8 cellular contexts compared by ENCODE assay signal in the genomic region with DNA sequence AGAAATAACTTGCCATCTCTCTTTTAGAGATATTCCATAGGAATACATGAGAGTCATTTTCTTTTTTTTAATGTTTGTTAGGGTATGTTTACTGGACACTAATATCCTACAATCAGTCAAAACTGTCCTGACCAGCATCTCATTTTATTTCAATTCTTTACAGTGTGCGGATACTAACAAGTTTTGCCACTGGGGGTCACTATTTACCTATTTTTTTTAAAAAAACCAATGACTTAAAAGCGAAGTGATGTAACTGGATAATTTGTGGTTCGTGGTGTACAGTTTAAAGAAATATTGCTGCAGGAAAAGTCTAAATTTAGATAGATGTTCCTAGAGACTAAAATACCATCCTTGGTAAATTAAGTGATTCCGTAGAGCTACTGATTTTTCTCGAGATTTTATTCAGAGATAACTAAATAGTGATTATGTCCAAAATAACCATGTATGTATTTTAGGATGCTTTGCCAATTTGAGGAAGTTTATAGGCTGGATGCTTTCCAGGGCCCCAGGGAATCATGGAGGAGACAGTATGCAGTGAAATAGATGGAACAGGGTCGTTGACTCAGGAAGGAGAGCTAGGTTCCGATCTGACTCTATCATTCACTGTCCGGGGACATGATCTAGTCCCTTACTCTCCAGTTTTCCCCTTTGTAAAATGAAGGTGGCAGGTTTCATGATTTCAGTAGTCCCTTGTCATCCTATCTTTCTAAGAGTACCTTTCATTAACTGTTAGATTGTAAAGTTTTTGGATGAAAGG. TPM values are rescaled to one million over a fixed set of nuclear protein-coding genes. Genes with fewer than 3 reads are reported as not detected.
DNase-seq lines count a peak whose midpoint lies in the region; ATAC-seq and TF ChIP-seq lines count a peak whose summit lies in the region.

No MANE protein-coding gene starts in this region.

- no peaks in the 10 kb centered on the region for H3K27me3 ChIP-seq in smooth muscle cell (ENCODE audit: low read depth)

- peak; percentile 13 for DNase-seq in activated CD4-positive, alpha-beta T cell treated with anti-CD3 and anti-CD28 coated beads, Interleukin-2, amount 10 ng/mL, durations not matched to agents 7 days and 5 days
- DNase-seq in activated CD4-positive, alpha-beta T cell treated with anti-CD3 and anti-CD28 coated beads, Interleukin-2, amount 50 U/mL, for 4 hours = no peak
- DNase-seq in NCI-H1092 (lab: John Stamatoyannopoulos, UW) = peak; percentile 12
- DNase-seq in Right ventricle myocardium superior = no peak
- DNase-seq in smooth muscle cell (lab: John Stamatoyannopoulos, UW; ENCODE audit: unreplicated experiment) = no peak
- DNase-seq in effector CD4-positive, alpha-beta T cell = no peak

- H3K27ac ChIP-seq in HEK293 (ENCODE audit: extremely low read depth, low read depth, low read length) (no peak overlapping the region), VCaP (no peak overlapping the region), smooth muscle cell (ENCODE audit: low read depth) (no peak overlapping the region)

- intact Hi-C loops in Right ventricle myocardium superior (cut with DNase I) = no loop called here

- H3F3A ChIP-seq in smooth muscle cell (ENCODE audit: low read depth) = no peaks in the 10 kb centered on the region

- H3K4me3 ChIP-seq in HEK293 (ENCODE audit: low read depth, low read length) = no peak overlapping the region
- H3K4me3 ChIP-seq in smooth muscle cell = no peak overlapping the region

- H3K9me3 ChIP-seq in HEK293 (ENCODE audit: control insufficient read depth, insufficient read depth, low read depth, low read length) (no peaks in the 10 kb centered on the region), smooth muscle cell (replicated peaks; ENCODE audit: low read depth) (no peaks in the 10 kb centered on the region)

- H3K27ac Mint-ChIP-seq in activated CD4-positive, alpha-beta T cell treated with anti-CD3 and anti-CD28 coated beads, Interleukin-2, amount 10 ng/mL, durations not matched to agents 7 days and 5 days = no peak overlapping the region

- H3K36me3 ChIP-seq in HEK293 (ENCODE audit: control insufficient read depth in 2 of 2, insufficient read depth in 1 of 2, low read length in 2 of 2) (no peaks in the 10 kb centered on the region), smooth muscle cell (ENCODE audit: low read depth) (no peaks in the 10 kb centered on the region)

- no peak overlapping the region for H3K9ac ChIP-seq in smooth muscle cell (ENCODE audit: low read depth)

- POLR2A ChIA-PET in activated CD4-positive, alpha-beta T cell treated with anti-CD3 and anti-CD28 coated beads, Interleukin-2, amount 10 ng/mL, durations not matched to agents 7 days and 5 days (lab: Charles Lee) = no interaction called here
- POLR2A ChIA-PET in HEK293 (lab: Yijun Ruan, JAX) = no interaction called here

- peaks cover 1% of the 10 kb centered on the region for H3K4me1 Mint-ChIP-seq in activated CD4-positive, alpha-beta T cell treated with anti-CD3 and anti-CD28 coated beads, Interleukin-2, amount 10 ng/mL, durations not matched to agents 7 days and 5 days

- peaks cover 13% of the 10 kb centered on the region for H3K27me3 Mint-ChIP-seq in activated CD4-positive, alpha-beta T cell treated with anti-CD3 and anti-CD28 coated beads, Interleukin-2, amount 10 ng/mL, durations not matched to agents 7 days and 5 days

- no peak overlapping the region for H3K4me2 ChIP-seq in smooth muscle cell

- H3K4me1 ChIP-seq in HEK293 (ENCODE audit: control insufficient read depth, insufficient read depth, low read length) (no peaks in the 10 kb centered on the region), smooth muscle cell (ENCODE audit: low read depth) (no peaks in the 10 kb centered on the region)

- H3K79me2 ChIP-seq in smooth muscle cell (ENCODE audit: low read depth) = no peaks in the 10 kb centered on the region

- TF ChIP-seq CTCF in HEK293 (tag by site-specific recombination; IDR thresholded peaks at IDR 0.05) (no peak), VCaP (conservative IDR thresholded peaks at IDR 0.05) (peak; percentile 79), smooth muscle cell (IDR thresholded peaks at IDR 0.05; ENCODE audit: borderline replicate concordance, insufficient read depth, poor library complexity, severe bottlenecking) (peak; percentile 59)

- CTCF ChIA-PET in activated CD4-positive, alpha-beta T cell treated with anti-CD3 and anti-CD28 coated beads, Interleukin-2, amount 10 ng/mL, durations not matched to agents 7 days and 5 days (lab: Charles Lee) = no interaction called here
- CTCF ChIA-PET in HEK293 (lab: Yijun Ruan, JAX) = interaction anchor here (0.6 to 1.0 kb wide), 11 partner anchors 9 to 1546 kb away, joined by 3 to 5 read pairs (median 3); no protein-coding TSS in a partner anchor

- 47% methylated on average over 8 of the region's 8 CpGs for WGBS in smooth muscle cell (ENCODE audit: low lambda C conversion rate)

- H2AFZ ChIP-seq in smooth muscle cell (ENCODE audit: low read depth) = peak overlapping the region; percentile 8

- no peaks in the 10 kb centered on the region for H3K36me3 Mint-ChIP-seq in activated CD4-positive, alpha-beta T cell treated with anti-CD3 and anti-CD28 coated beads, Interleukin-2, amount 10 ng/mL, durations not matched to agents 7 days and 5 days (ENCODE audit: low read depth)

- peak; percentile 87 for ATAC-seq in Right ventricle myocardium superior (ENCODE audit: poor library complexity)

- H3K9me3 Mint-ChIP-seq in activated CD4-positive, alpha-beta T cell treated with anti-CD3 and anti-CD28 coated beads, Interleukin-2, amount 10 ng/mL, durations not matched to agents 7 days and 5 days = no peaks in the 10 kb centered on the region

- H3K4me3 Mint-ChIP-seq in activated CD4-positive, alpha-beta T cell treated with anti-CD3 and anti-CD28 coated beads, Interleukin-2, amount 10 ng/mL, durations not matched to agents 7 days and 5 days = no peak overlapping the region

- no peaks in the 10 kb centered on the region for H4K20me1 ChIP-seq in smooth muscle cell (ENCODE audit: low read depth)

TF ChIP-seq in HEK293, 187 proteins besides CTCF, POLR2A, EP300 and RAD21:
- no peak for TF ChIP-seq ZBTB21 (tag by site-specific recombination; IDR thresholded peaks at IDR 0.05)
- TF ChIP-seq ZNF654 (tag by site-specific recombination; IDR thresholded peaks at IDR 0.05; ENCODE audit: low read depth) = peak; percentile 61
- TF ChIP-seq ZEB2 (tag by site-specific recombination; IDR thresholded peaks at IDR 0.05) = no peak
- no peak for TF ChIP-seq ZNF248 (tag by site-specific recombination; IDR thresholded peaks at IDR 0.05)

RNA-seq across cellular contexts. Expression of a gene that starts 34.0 kb away (rescaled TPM):
- 10 to 100 TPM in 1 of 2 experiments, 1 to 10 TPM in 1; 9.9 to 11.4 TPM for total RNA-seq in activated CD4-positive, alpha-beta T cell treated with anti-CD3 and anti-CD28 coated beads, Interleukin-2, amount 10 ng/mL, durations not matched to agents 7 days and 5 days
- 8.0 TPM for total RNA-seq in Right ventricle myocardium superior
- total RNA-seq in smooth muscle cell = 25.5 and 38.2 TPM in 2 replicates
- 22.2 and 23.0 TPM in 2 replicates for polyA plus RNA-seq in smooth muscle cell

Comparison
In these comparisons a context has a peak if more than half of its experiments do, and no peak if none do; other contexts are left out.
1. DNase-seq: peak in activated CD4-positive, alpha-beta T cell treated with anti-CD3 and anti-CD28 coated beads, Interleukin-2, amount 10 ng/mL, durations not matched to agents 7 days and 5 days (single experiment) and NCI-H1092 (single experiment); none in activated CD4-positive, alpha-beta T cell treated with anti-CD3 and anti-CD28 coated beads, Interleukin-2, amount 50 U/mL, for 4 hours (0 of 2), Right ventricle myocardium superior (single experiment), smooth muscle cell (single experiment) and effector CD4-positive, alpha-beta T cell (single experiment).